29 cellular contexts compared by ENCODE assay signal in the genomic region with DNA sequence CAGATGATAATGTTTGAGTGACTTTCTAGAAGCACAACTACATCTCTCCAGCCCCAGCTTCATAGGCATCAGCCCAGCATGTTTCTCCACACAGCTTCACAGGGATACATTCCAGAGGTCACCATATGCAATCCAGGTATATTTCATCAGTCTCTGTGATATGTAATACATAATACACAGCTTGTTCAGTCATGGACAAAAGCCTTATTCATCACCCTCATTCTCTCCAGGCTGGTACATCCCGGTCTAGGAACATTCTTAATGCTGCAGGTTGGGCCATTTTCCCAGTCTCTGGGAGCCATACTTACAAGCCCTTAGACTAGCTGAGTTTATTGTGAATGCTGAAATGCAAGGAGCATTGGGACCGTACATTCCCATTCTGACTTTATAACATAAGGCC.
"Had no signal": no experiment of that assay in that cellular context is flagged by ENCODE, and none has a peak within 500 bp of the region (broad histone marks: within the 10 kb centered on the region; RNA-seq: fewer than 3 reads in every experiment).

No MANE protein-coding gene starts in this region.

- H3K4me3 Mint-ChIP-seq: natural killer cell treated with Interleukin-12 subunit alpha and Interleukin-12 subunit beta and Interleukin-15 and Interleukin-18, amount 100 ng/mL, for 72 hours; nephron progenitor cell; neural crest cell; stimulated activated effector memory CD8-positive, alpha-beta T cell treated with anti-CD3 and anti-CD28 coated beads, Interleukin-12 subunit alpha, Interleukin-12 subunit beta, amount 100 ng/mL, for 72 hours; stimulated activated naive B cell treated with anti-CD40 and anti-IgM and Interleukin-4, amounts not matched to agents 10 μg/mL and 1 μg/mL and 100 μg/mL, for 72 hours; stimulated activated naive CD8-positive, alpha-beta T cell treated with anti-CD3 and anti-CD28 coated beads, Interleukin-15, Interleukin-2, amounts not matched to agents 100 ng/mL and 50 ng/mL, for 24 hours had no signal

- H3K36me3 ChIP-seq: neutrophil, ovary, right lobe of liver, sigmoid colon, stomach, thoracic aorta, thyroid gland, tibial nerve, upper lobe of left lung, vagina had no signal

- H3K4me1 Mint-ChIP-seq: nephron progenitor cell, neural crest cell had no signal

- H3K27ac Mint-ChIP-seq: natural killer cell treated with Interleukin-12 subunit alpha and Interleukin-12 subunit beta and Interleukin-15 and Interleukin-18, amount 100 ng/mL, for 72 hours; nephron progenitor cell; progenitor cell of endocrine pancreas; stimulated activated effector memory CD8-positive, alpha-beta T cell treated with anti-CD3 and anti-CD28 coated beads, Interleukin-12 subunit alpha, Interleukin-12 subunit beta, amount 100 ng/mL, for 72 hours; stimulated activated naive B cell treated with anti-CD40 and anti-IgM and Interleukin-4, amounts not matched to agents 10 μg/mL and 1 μg/mL and 100 μg/mL, for 72 hours; stimulated activated naive CD8-positive, alpha-beta T cell treated with anti-CD3 and anti-CD28 coated beads, Interleukin-15, Interleukin-2, amounts not matched to agents 100 ng/mL and 50 ng/mL, for 24 hours had no signal

- H3K27ac ChIP-seq: neutrophil, ovary, parathyroid adenoma, psoas muscle, right lobe of liver, sigmoid colon, stomach, thoracic aorta, thyroid gland, tibial nerve, upper lobe of left lung, vagina had no signal

- H3K4me3 ChIP-seq: ovary, psoas muscle, right lobe of liver, sigmoid colon, stomach, thoracic aorta, thyroid gland, tibial nerve, upper lobe of left lung, vagina had no signal

- DNase-seq: nephron progenitor cell; nucleus accumbens; ovary; posterior cingulate gyrus; psoas muscle; right cardiac atrium; right lobe of liver; sigmoid colon; small intestine; stimulated activated CD4-positive, alpha-beta T cell treated with anti-CD3 and anti-CD28 coated beads, Interleukin-15, amount 100 ng/mL, for 24 hours; stimulated activated CD4-positive, alpha-beta T cell treated with anti-CD3 and anti-CD28 coated beads, Interleukin-2, amount 100 ng/mL, for 24 hours; stimulated activated CD4-positive, alpha-beta T cell treated with anti-CD3 and anti-CD28 coated beads, Interleukin-2, amount 100 ng/mL, for 48 hours; stimulated activated CD4-positive, alpha-beta T cell treated with anti-CD3 and anti-CD28 coated beads, Interleukin-4, amount 100 ng/mL, for 24 hours; stimulated activated naive B cell treated with anti-CD40 and anti-IgM and Interleukin-4, amounts not matched to agents 10 μg/mL and 1 μg/mL and 100 μg/mL, for 72 hours; stimulated activated naive CD4-positive, alpha-beta T cell treated with Interleukin-2 at 50 U/mL for 16 hours; stomach; thyroid gland; trophoblast cell; upper lobe of left lung had no signal

- H3K9me3 ChIP-seq: neutrophil, ovary, right lobe of liver, thoracic aorta, thyroid gland, vagina had no signal

- H3K79me2 ChIP-seq: parathyroid adenoma had no signal

- H3K27me3 ChIP-seq: neutrophil, ovary, right lobe of liver, sigmoid colon, stomach, thyroid gland, tibial nerve, upper lobe of left lung, vagina had no signal

- ATAC-seq: natural killer cell treated with Interleukin-12 subunit alpha and Interleukin-12 subunit beta and Interleukin-15 and Interleukin-18, amount 100 ng/mL, for 72 hours; psoas muscle; right cardiac atrium; right lobe of liver; stimulated activated effector memory CD8-positive, alpha-beta T cell treated with anti-CD3 and anti-CD28 coated beads, Interleukin-12 subunit alpha, Interleukin-12 subunit beta, amount 100 ng/mL, for 72 hours; stimulated activated naive B cell treated with anti-CD40 and anti-IgM and Interleukin-4, amounts not matched to agents 10 μg/mL and 1 μg/mL and 100 μg/mL, for 72 hours had no signal

- H2AFZ ChIP-seq: parathyroid adenoma had no signal

- H3K4me1 ChIP-seq: parathyroid adenoma, psoas muscle, right lobe of liver, sigmoid colon, stomach, thyroid gland, tibial nerve, upper lobe of left lung, vagina had no signal

- H3K9ac ChIP-seq: parathyroid adenoma had no signal

- H3K27me3 Mint-ChIP-seq: natural killer cell treated with Interleukin-12 subunit alpha and Interleukin-12 subunit beta and Interleukin-15 and Interleukin-18, amount 100 ng/mL, for 72 hours; progenitor cell of endocrine pancreas; stimulated activated naive B cell treated with anti-CD40 and anti-IgM and Interleukin-4, amounts not matched to agents 10 μg/mL and 1 μg/mL and 100 μg/mL, for 72 hours; stimulated activated naive CD8-positive, alpha-beta T cell treated with anti-CD3 and anti-CD28 coated beads, Interleukin-15, Interleukin-2, amounts not matched to agents 100 ng/mL and 50 ng/mL, for 24 hours had no signal

- H3K36me3 Mint-ChIP-seq: stimulated activated effector memory CD8-positive, alpha-beta T cell treated with anti-CD3 and anti-CD28 coated beads, Interleukin-12 subunit alpha, Interleukin-12 subunit beta, amount 100 ng/mL, for 72 hours had no signal
